Comparison of ENCODE assay signal across 16 cellular contexts in genomic region chr2:3319134-3319533, GRCh38. TPM values are rescaled to one million over a fixed set of nuclear protein-coding genes. Genes with fewer than 3 reads are reported as not detected.
A peak's percentile ranks its signal among the peaks of the same experiment; 100 is the strongest.
DNase-seq lines count a peak whose midpoint lies in the region; TF ChIP-seq lines count a peak whose summit lies in the region.
"Had no signal": no experiment of that assay in that cellular context is flagged by ENCODE, and none has a peak within 500 bp of the region (broad histone marks: within the 10 kb centered on the region; RNA-seq: fewer than 3 reads in every experiment).

No MANE protein-coding gene starts in this region.

- H3K27me3 Mint-ChIP-seq in chondrocyte (ENCODE audit: low read depth) (no peaks in the 10 kb centered on the region), endothelial cell (ENCODE audit: unreplicated experiment) (no peaks in the 10 kb centered on the region), neural progenitor cell (ENCODE audit: insufficient read depth, low read depth) (peaks cover 5% of the 10 kb centered on the region)
- no peaks in the 10 kb centered on the region for H3K27me3 Mint-ChIP-seq in activated T-cell treated with anti-CD3 and anti-CD28 coated beads, Interleukin-2, amount 50 U/mL, for 24 hours
- H3K27me3 Mint-ChIP-seq: CD4-positive, alpha-beta memory T cell had no signal

- H3K27ac Mint-ChIP-seq in chondrocyte (ENCODE audit: unreplicated experiment) (no peak overlapping the region), endothelial cell (ENCODE audit: unreplicated experiment) (no peak overlapping the region), neural progenitor cell (no peak overlapping the region)
- no peak overlapping the region for H3K27ac Mint-ChIP-seq in activated T-cell treated with anti-CD3 and anti-CD28 coated beads, Interleukin-2, amount 50 U/mL, for 24 hours
- H3K27ac Mint-ChIP-seq: HFFc6 had no signal

- WGBS in spleen, 5 donors: 90 to 97% (median 92%) methylated on average over 13 of the region's 13 CpGs

- H3K36me3 ChIP-seq in spleen (peaks cover 0 to 57% (median under 1%) of the 10 kb centered on the region in 6 donors), neural progenitor cell (no peaks in the 10 kb centered on the region)
- H3K36me3 ChIP-seq: HAP-1 had no signal

- H3K4me1 Mint-ChIP-seq in chondrocyte (ENCODE audit: low read depth) (no peaks in the 10 kb centered on the region), endothelial cell (ENCODE audit: unreplicated experiment) (no peaks in the 10 kb centered on the region), neural progenitor cell (no peaks in the 10 kb centered on the region)
- H3K4me1 Mint-ChIP-seq in activated T-cell treated with anti-CD3 and anti-CD28 coated beads, Interleukin-2, amount 50 U/mL, for 24 hours (ENCODE audit: low read depth): peaks cover 3% of the 10 kb centered on the region

- H3K9me3 ChIP-seq in spleen (no peaks in the 10 kb centered on the region), neural progenitor cell (ENCODE audit: low read depth) (no peaks in the 10 kb centered on the region)
- H3K9me3 ChIP-seq: HAP-1 had no signal

- H3K4me3 ChIP-seq in spleen (no peak overlapping the region), neural progenitor cell (no peak overlapping the region)
- H3K4me3 ChIP-seq: HAP-1 had no signal

- DNase-seq in chondrocyte (ENCODE audit: low spot score) (peak; percentile 46), endothelial cell (ENCODE audit: low spot score) (no peak), posterior vena cava (ENCODE audit: low spot score) (peak; percentile 70), spleen (peak; percentile 35), neural progenitor cell (ENCODE audit: low spot score) (no peak)
- no peak for DNase-seq in activated T-cell treated with anti-CD3 and anti-CD28 coated beads, Interleukin-2, amount 50 U/mL, for 24 hours
- DNase-seq: C1 segment of cervical spinal cord; Calu3; CD4-positive, alpha-beta memory T cell; COR-L47; DMS53; DMS79 treated with DMSO at 0.1 percent for 48 hours; GF-D8; GOT3; HFFc6 had no signal

- intact Hi-C loops in posterior vena cava (cut with DNase I) (no loop called here), spleen (cut with DNase I; ENCODE audit: low total_unique reads) (no loop called here)

- H3K79me2 ChIP-seq in neural progenitor cell (ENCODE audit: low read depth): no peaks in the 10 kb centered on the region

- no peak overlapping the region for H3K9ac ChIP-seq in neural progenitor cell

- H2AFZ ChIP-seq in neural progenitor cell (replicated peaks): no peak overlapping the region

- H3K27ac ChIP-seq in spleen: no peak overlapping the region
- no peak overlapping the region for H3K27ac ChIP-seq in neural progenitor cell

- H3K27me3 ChIP-seq in spleen (replicated peaks in 1 of 7) (no peaks in the 10 kb centered on the region), neural progenitor cell (no peaks in the 10 kb centered on the region)

- no peaks in the 10 kb centered on the region for H3F3A ChIP-seq in neural progenitor cell (ENCODE audit: low read depth)

- no peak overlapping the region for H3K4me2 ChIP-seq in neural progenitor cell

- no peak overlapping the region for H3K4me3 Mint-ChIP-seq in chondrocyte (ENCODE audit: unreplicated experiment)
- H3K4me3 Mint-ChIP-seq in endothelial cell (ENCODE audit: unreplicated experiment): peak overlapping the region; percentile 16
- no peak overlapping the region for H3K4me3 Mint-ChIP-seq in neural progenitor cell
- no peak overlapping the region for H3K4me3 Mint-ChIP-seq in activated T-cell treated with anti-CD3 and anti-CD28 coated beads, Interleukin-2, amount 50 U/mL, for 24 hours
- H3K4me3 Mint-ChIP-seq: CD4-positive, alpha-beta memory T cell; HFFc6 had no signal

- peaks cover 9% of the 10 kb centered on the region for H4K20me1 ChIP-seq in neural progenitor cell (ENCODE audit: low read depth)

- TF ChIP-seq POLR2A in spleen (IDR thresholded peaks at IDR 0.05): no peak

- TF ChIP-seq CTCF in chondrocyte (IDR thresholded peaks at IDR 0.05) (no peak), endothelial cell (IDR thresholded peaks at IDR 0.05; ENCODE audit: unreplicated experiment) (no peak), spleen (IDR thresholded peaks at IDR 0.05 in 8 of 11, conservative IDR thresholded peaks at IDR 0.05 in 3 of 11) (no peak), neural progenitor cell (IDR thresholded peaks at IDR 0.05) (no peak)

- H3K9me3 Mint-ChIP-seq in chondrocyte (ENCODE audit: low read depth) (no peaks in the 10 kb centered on the region), endothelial cell (ENCODE audit: unreplicated experiment) (no peaks in the 10 kb centered on the region), neural progenitor cell (no peaks in the 10 kb centered on the region)
- no peaks in the 10 kb centered on the region for H3K9me3 Mint-ChIP-seq in activated T-cell treated with anti-CD3 and anti-CD28 coated beads, Interleukin-2, amount 50 U/mL, for 24 hours
- H3K9me3 Mint-ChIP-seq: HFFc6 had no signal

- H3K4me1 ChIP-seq in spleen (peaks cover 0 to 5% (median under 1%) of the 10 kb centered on the region in 6 donors), neural progenitor cell (no peaks in the 10 kb centered on the region)
- H3K4me1 ChIP-seq: HAP-1 had no signal

- H3K36me3 Mint-ChIP-seq in chondrocyte (ENCODE audit: low read depth) (no peaks in the 10 kb centered on the region), endothelial cell (ENCODE audit: low read depth, unreplicated experiment) (peaks cover 21% of the 10 kb centered on the region), neural progenitor cell (peaks cover 7% of the 10 kb centered on the region)
- H3K36me3 Mint-ChIP-seq in activated T-cell treated with anti-CD3 and anti-CD28 coated beads, Interleukin-2, amount 50 U/mL, for 24 hours (ENCODE audit: low read depth): peaks cover 68% of the 10 kb centered on the region

RNA-seq across cellular contexts. Expression of gene EIPR1, which starts 58.5 kb away (rescaled TPM):
- total RNA-seq in chondrocyte: 17.8 to 26.8 TPM (median 18.2 TPM) in 3 replicates
- total RNA-seq in endothelial cell (ENCODE audit: unreplicated experiment): 35.9 TPM
- 10 to 100 TPM; 14.1 to 16.3 TPM for total RNA-seq in posterior vena cava
- total RNA-seq in spleen: 10 to 100 TPM; 16.1 to 60.1 (median 35.6) TPM
- 10 to 100 TPM; 17.0 to 25.7 (median 23.4) TPM for polyA plus RNA-seq in spleen
- 57.1 and 73.0 TPM in 2 replicates for total RNA-seq in neural progenitor cell (ENCODE audit: low replicate concordance)

Comparison
In these comparisons a context has a peak if more than half of its experiments do, and no peak if none do; other contexts are left out.
1. DNase-seq: peak in chondrocyte (single experiment), posterior vena cava (single experiment) and spleen (single experiment); none in endothelial cell (single experiment), neural progenitor cell (single experiment) and activated T-cell treated with anti-CD3 and anti-CD28 coated beads, Interleukin-2, amount 50 U/mL, for 24 hours (single experiment).